9 cellular contexts compared by ENCODE assay signal in genomic region chr7:2886900-2887299, GRCh38. TPM values are rescaled to one million over a fixed set of nuclear protein-coding genes. Genes with fewer than 3 reads are reported as not detected.
DNase-seq lines count a peak whose midpoint lies in the region; ATAC-seq and TF ChIP-seq lines count a peak whose summit lies in the region.
"Had no signal": no experiment of that assay in that cellular context is flagged by ENCODE, and none has a peak within 500 bp of the region (broad histone marks: within the 10 kb centered on the region; RNA-seq: fewer than 3 reads in every experiment).

No MANE protein-coding gene starts in this region.

- intact Hi-C loops in natural killer cell (cut with micrococcal nuclease): loop anchor here (1.0 kb wide), 1 partner anchor 268 kb away; no protein-coding TSS in a partner anchor

- no peak overlapping the region for H3K4me3 Mint-ChIP-seq in activated CD8-positive, alpha-beta T cell treated with anti-CD3 and anti-CD28 coated beads, Interleukin-2, amount 10 ng/mL, durations not matched to agents 7 days and 5 days
- no peak overlapping the region for H3K4me3 Mint-ChIP-seq in natural killer cell
- H3K4me3 Mint-ChIP-seq: stimulated activated naive CD8-positive, alpha-beta T cell treated with anti-CD3 and anti-CD28 coated beads, Interleukin-15, Interleukin-2, amounts not matched to agents 100 ng/mL and 50 ng/mL, for 24 hours had no signal

- H3F3A ChIP-seq in DOHH2 (ENCODE audit: control insufficient read depth, insufficient read depth): no peaks in the 10 kb centered on the region

- H3K9me3 ChIP-seq in DOHH2 (ENCODE audit: control insufficient read depth, insufficient read depth, low read length): no peaks in the 10 kb centered on the region

- no peaks in the 10 kb centered on the region for H3K36me3 ChIP-seq in DOHH2 (ENCODE audit: control insufficient read depth, low read length)

- no peaks in the 10 kb centered on the region for H3K36me3 Mint-ChIP-seq in activated CD8-positive, alpha-beta T cell treated with anti-CD3 and anti-CD28 coated beads, Interleukin-2, amount 10 ng/mL, durations not matched to agents 7 days and 5 days (ENCODE audit: low read depth)
- H3K36me3 Mint-ChIP-seq in natural killer cell: no peaks in the 10 kb centered on the region

- no peak overlapping the region for H3K4me2 ChIP-seq in DOHH2 (ENCODE audit: low read length)

- CTCF ChIA-PET in activated CD8-positive, alpha-beta T cell treated with anti-CD3 and anti-CD28 coated beads, Interleukin-2, amount 10 ng/mL, durations not matched to agents 7 days and 5 days (lab: Charles Lee): interaction anchor here (1.2 to 2.8 kb wide), 4 partner anchors 9 to 268 kb away, joined by 3 to 16 read pairs (median 6); no protein-coding TSS in a partner anchor

- peaks cover 23% of the 10 kb centered on the region for H3K4me1 ChIP-seq in DOHH2 (ENCODE audit: control insufficient read depth, low read length)

- no peaks in the 10 kb centered on the region for H3K9me3 Mint-ChIP-seq in activated CD8-positive, alpha-beta T cell treated with anti-CD3 and anti-CD28 coated beads, Interleukin-2, amount 10 ng/mL, durations not matched to agents 7 days and 5 days (ENCODE audit: insufficient read depth)
- H3K9me3 Mint-ChIP-seq in natural killer cell: no peaks in the 10 kb centered on the region
- H3K9me3 Mint-ChIP-seq: stimulated activated naive CD8-positive, alpha-beta T cell treated with anti-CD3 and anti-CD28 coated beads, Interleukin-15, Interleukin-2, amounts not matched to agents 100 ng/mL and 50 ng/mL, for 24 hours had no signal

- peak; percentile 63 for ATAC-seq in HG03432 (IDR thresholded peaks at IDR 0.05; ENCODE audit: unreplicated experiment)
- peak; percentile 73 for ATAC-seq in activated CD8-positive, alpha-beta T cell treated with anti-CD3 and anti-CD28 coated beads, Interleukin-2, amount 10 ng/mL, durations not matched to agents 7 days and 5 days
- ATAC-seq in esophagus mucosa: peak; percentile 80
- ATAC-seq in natural killer cell: peak; percentile 75 to 93 (median 86)
- ATAC-seq in omental fat pad (ENCODE audit: low FRiP score): no peak
- no peak for ATAC-seq in HG02610 (IDR thresholded peaks at IDR 0.05; ENCODE audit: unreplicated experiment)

- H3K27me3 Mint-ChIP-seq in activated CD8-positive, alpha-beta T cell treated with anti-CD3 and anti-CD28 coated beads, Interleukin-2, amount 10 ng/mL, durations not matched to agents 7 days and 5 days (ENCODE audit: low read depth): peaks cover 2% of the 10 kb centered on the region
- H3K27me3 Mint-ChIP-seq in natural killer cell (ENCODE audit: low read depth in 2 of 2): no peaks in the 10 kb centered on the region
- H3K27me3 Mint-ChIP-seq: stimulated activated naive CD8-positive, alpha-beta T cell treated with anti-CD3 and anti-CD28 coated beads, Interleukin-15, Interleukin-2, amounts not matched to agents 100 ng/mL and 50 ng/mL, for 24 hours had no signal

- H3K9me2 ChIP-seq in DOHH2 (replicated peaks; ENCODE audit: control insufficient read depth, low read length): no peaks in the 10 kb centered on the region

- H3K27ac Mint-ChIP-seq in activated CD8-positive, alpha-beta T cell treated with anti-CD3 and anti-CD28 coated beads, Interleukin-2, amount 10 ng/mL, durations not matched to agents 7 days and 5 days: no peak overlapping the region
- H3K27ac Mint-ChIP-seq in natural killer cell: no peak overlapping the region
- H3K27ac Mint-ChIP-seq: stimulated activated naive CD8-positive, alpha-beta T cell treated with anti-CD3 and anti-CD28 coated beads, Interleukin-15, Interleukin-2, amounts not matched to agents 100 ng/mL and 50 ng/mL, for 24 hours had no signal

- H3K27me3 ChIP-seq in DOHH2 (ENCODE audit: control insufficient read depth, low read length): no peaks in the 10 kb centered on the region

- no peaks in the 10 kb centered on the region for H3K79me2 ChIP-seq in DOHH2 (ENCODE audit: control insufficient read depth, low read length)

- H4K20me1 ChIP-seq in DOHH2 (ENCODE audit: control insufficient read depth, insufficient read depth, low read depth, low read length): no peaks in the 10 kb centered on the region

- H3K4me3 ChIP-seq in DOHH2 (ENCODE audit: low read length): no peak overlapping the region

- peak; percentile 98 for TF ChIP-seq CTCF in DOHH2 (IDR thresholded peaks at IDR 0.05; ENCODE audit: low read depth, low read length, poor library complexity, severe bottlenecking)
- peak; percentile 58 for TF ChIP-seq CTCF in natural killer cell (IDR thresholded peaks at IDR 0.05)
- no peak for TF ChIP-seq CTCF in omental fat pad (IDR thresholded peaks at IDR 0.05)

- peak; percentile 65 for DNase-seq in NCI-H774 (lab: John Stamatoyannopoulos, UW)
- DNase-seq in activated CD8-positive, alpha-beta T cell treated with anti-CD3 and anti-CD28 coated beads, Interleukin-2, amount 10 ng/mL, durations not matched to agents 7 days and 5 days: peak; percentile 68
- no peak for DNase-seq in natural killer cell
- no peak for DNase-seq in omental fat pad (ENCODE audit: low spot score)

- no peak overlapping the region for H3K27ac ChIP-seq in DOHH2 (ENCODE audit: low read depth, low read length)

- POLR2A ChIA-PET in activated CD8-positive, alpha-beta T cell treated with anti-CD3 and anti-CD28 coated beads, Interleukin-2, amount 10 ng/mL, durations not matched to agents 7 days and 5 days (lab: Charles Lee): no interaction called here

- H3K4me1 Mint-ChIP-seq in activated CD8-positive, alpha-beta T cell treated with anti-CD3 and anti-CD28 coated beads, Interleukin-2, amount 10 ng/mL, durations not matched to agents 7 days and 5 days (ENCODE audit: low read depth): peaks cover 7% of the 10 kb centered on the region
- peaks cover 6% of the 10 kb centered on the region in 2 donors for H3K4me1 Mint-ChIP-seq in natural killer cell

RNA-seq across cellular contexts. Expression of gene GNA12, which starts 42.8 kb away (rescaled TPM):
- total RNA-seq in activated CD8-positive, alpha-beta T cell treated with anti-CD3 and anti-CD28 coated beads, Interleukin-2, amount 10 ng/mL, durations not matched to agents 7 days and 5 days: 10 to 100 TPM; 17.9 to 18.1 TPM
- total RNA-seq in esophagus mucosa: 7.5 TPM
- total RNA-seq in natural killer cell: 10 to 100 TPM; 12.6 to 20.2 (median 19.5) TPM
- 10 to 100 TPM; 26.3 to 54.8 (median 36.9) TPM for total RNA-seq in omental fat pad

Comparison
In these comparisons a context has a peak if more than half of its experiments do, and no peak if none do; other contexts are left out.
1. CTCF ChIP-seq: peak in DOHH2 (single experiment) and natural killer cell (single experiment); none in omental fat pad (0 of 3).
2. ATAC-seq: peak in HG03432 (single experiment), activated CD8-positive, alpha-beta T cell treated with anti-CD3 and anti-CD28 coated beads, Interleukin-2, amount 10 ng/mL, durations not matched to agents 7 days and 5 days (single experiment), esophagus mucosa (single experiment) and natural killer cell (3 of 3); none in omental fat pad (single experiment) and HG02610 (single experiment).
3. DNase-seq: peak in NCI-H774 (single experiment) and activated CD8-positive, alpha-beta T cell treated with anti-CD3 and anti-CD28 coated beads, Interleukin-2, amount 10 ng/mL, durations not matched to agents 7 days and 5 days (single experiment); none in natural killer cell (single experiment) and omental fat pad (single experiment).